Comparison of ENCODE assay signal across 20 cellular contexts in genomic region chr5:68643064-68643463, GRCh38.
A peak's percentile ranks its signal among the peaks of the same experiment; 100 is the strongest.
DNase-seq lines count a peak whose midpoint lies in the region; ATAC-seq, FAIRE-seq and TF ChIP-seq lines count a peak whose summit lies in the region.
"Had no signal": no experiment of that assay in that cellular context is flagged by ENCODE, and none has a peak within 500 bp of the region (broad histone marks: within the 10 kb centered on the region; RNA-seq: fewer than 3 reads in every experiment).

No MANE protein-coding gene starts in this region.

- no peak for TF ChIP-seq POLR2A in right lobe of liver (IDR thresholded peaks at IDR 0.05)

- H3K4me1 Mint-ChIP-seq in astrocyte (ENCODE audit: low read depth, unreplicated experiment) (peaks cover 7% of the 10 kb centered on the region), glutamatergic neuron (ENCODE audit: low read depth, unreplicated experiment) (peaks cover 8% of the 10 kb centered on the region), neural progenitor cell (peaks cover 3% of the 10 kb centered on the region), WTC11 (peaks cover 28% of the 10 kb centered on the region)

- H3F3A ChIP-seq in neural progenitor cell (ENCODE audit: low read depth): no peaks in the 10 kb centered on the region

- no peaks in the 10 kb centered on the region for H3K36me3 ChIP-seq in astrocyte (ENCODE audit: insufficient read depth, low read length)
- H3K36me3 ChIP-seq in right lobe of liver: no peaks in the 10 kb centered on the region
- no peaks in the 10 kb centered on the region for H3K36me3 ChIP-seq in neural progenitor cell
- H3K36me3 ChIP-seq in tibial artery: no peaks in the 10 kb centered on the region
- H3K36me3 ChIP-seq in osteoblast (ENCODE audit: insufficient read depth, low read length): no peaks in the 10 kb centered on the region
- H3K36me3 ChIP-seq: HAP-1 had no signal

- WGBS in right lobe of liver (ENCODE audit: insufficient coverage, low coverage, low lambda C conversion rate, missing lambda C conversion rate): 0% methylated on average over 1 of the region's 1 CpG

- no peak overlapping the region for H3K4me3 ChIP-seq in astrocyte (ENCODE audit: insufficient read depth, low read depth, low read length)
- no peak overlapping the region for H3K4me3 ChIP-seq in right lobe of liver
- H3K4me3 ChIP-seq in neural progenitor cell: no peak overlapping the region
- no peak overlapping the region for H3K4me3 ChIP-seq in tibial artery
- no peak overlapping the region for H3K4me3 ChIP-seq in osteoblast (ENCODE audit: insufficient read depth, low read length)
- H3K4me3 ChIP-seq: GM12878, HAP-1 had no signal

- H3K4me1 ChIP-seq in astrocyte (ENCODE audit: insufficient read depth, low read length): no peaks in the 10 kb centered on the region
- peaks cover 0 to 22% (median 0%) of the 10 kb centered on the region in 4 donors for H3K4me1 ChIP-seq in right lobe of liver
- H3K4me1 ChIP-seq in neural progenitor cell: no peaks in the 10 kb centered on the region
- H3K4me1 ChIP-seq in tibial artery: peaks cover 0 to 8% (median 5%) of the 10 kb centered on the region in 4 donors
- H3K4me1 ChIP-seq in osteoblast (ENCODE audit: insufficient read depth, low read length): no peaks in the 10 kb centered on the region
- H3K4me1 ChIP-seq: Caco-2, HAP-1 had no signal

- H3K9me3 Mint-ChIP-seq in astrocyte (ENCODE audit: unreplicated experiment): no peaks in the 10 kb centered on the region
- no peaks in the 10 kb centered on the region for H3K9me3 Mint-ChIP-seq in glutamatergic neuron (ENCODE audit: unreplicated experiment)
- H3K9me3 Mint-ChIP-seq in neural progenitor cell: no peaks in the 10 kb centered on the region
- H3K9me3 Mint-ChIP-seq in WTC11: no peaks in the 10 kb centered on the region
- H3K9me3 Mint-ChIP-seq: CD8-positive, alpha-beta T cell; HFFc6 had no signal

- CTCF ChIA-PET in WTC11 (lab: Charles Lee): no interaction called here

- H3K27me3 Mint-ChIP-seq in astrocyte (ENCODE audit: low read depth, unreplicated experiment) (no peaks in the 10 kb centered on the region), glutamatergic neuron (ENCODE audit: unreplicated experiment) (no peaks in the 10 kb centered on the region), neural progenitor cell (ENCODE audit: insufficient read depth, low read depth) (no peaks in the 10 kb centered on the region), WTC11 (ENCODE audit: low read depth) (peaks cover 6% of the 10 kb centered on the region)

- H3K4me3 Mint-ChIP-seq in astrocyte (ENCODE audit: unreplicated experiment) (no peak overlapping the region), glutamatergic neuron (ENCODE audit: unreplicated experiment) (no peak overlapping the region), neural progenitor cell (no peak overlapping the region), WTC11 (no peak overlapping the region)
- H3K4me3 Mint-ChIP-seq: CD8-positive, alpha-beta T cell; HFFc6 had no signal

- FAIRE-seq in astrocyte (lab: Jason Lieb, UNC): no peak
- FAIRE-seq: GM12878, H54 had no signal

- H4K20me1 ChIP-seq in astrocyte (ENCODE audit: insufficient read depth, low read length) (no peaks in the 10 kb centered on the region), neural progenitor cell (ENCODE audit: low read depth) (no peaks in the 10 kb centered on the region), osteoblast (ENCODE audit: insufficient read depth, low read length) (no peaks in the 10 kb centered on the region)

- H3K27me3 ChIP-seq in astrocyte (ENCODE audit: insufficient read depth, low read length): no peaks in the 10 kb centered on the region
- H3K27me3 ChIP-seq in right lobe of liver: no peaks in the 10 kb centered on the region
- H3K27me3 ChIP-seq in neural progenitor cell: no peaks in the 10 kb centered on the region
- H3K27me3 ChIP-seq in tibial artery: no peaks in the 10 kb centered on the region
- no peaks in the 10 kb centered on the region for H3K27me3 ChIP-seq in osteoblast (ENCODE audit: insufficient read depth, low read length)

- TF ChIP-seq CTCF in astrocyte (IDR thresholded peaks at IDR 0.05; ENCODE audit: insufficient read depth, low read depth, low read length) (no peak), glutamatergic neuron (IDR thresholded peaks at IDR 0.05; ENCODE audit: partially characterized antibody, unreplicated experiment) (no peak), right lobe of liver (IDR thresholded peaks at IDR 0.05) (no peak), neural progenitor cell (IDR thresholded peaks at IDR 0.05) (no peak), WTC11 (IDR thresholded peaks at IDR 0.05) (no peak), tibial artery (IDR thresholded peaks at IDR 0.05) (no peak), osteoblast (IDR thresholded peaks at IDR 0.05; ENCODE audit: extremely low read depth, low read depth, low read length) (no peak)

- H2AFZ ChIP-seq in astrocyte (ENCODE audit: low read depth, low read length) (no peak overlapping the region), neural progenitor cell (replicated peaks) (peak overlapping the region; percentile 55), osteoblast (ENCODE audit: low read length) (no peak overlapping the region)

- no peak for DNase-seq in astrocyte (ENCODE audit: low read depth)
- no peak for DNase-seq in glutamatergic neuron
- no peak for DNase-seq in right lobe of liver
- DNase-seq in neural progenitor cell (ENCODE audit: low spot score): no peak
- no peak for DNase-seq in D341Med (ENCODE audit: low spot score)
- no peak for DNase-seq in WTC11 (ENCODE audit: low spot score)
- DNase-seq in tibial artery: no peak
- no peak for DNase-seq in osteoblast (ENCODE audit: insufficient read length, low spot score, missing footprints)
- DNase-seq: C1 segment of cervical spinal cord; Caco-2; CD8-positive, alpha-beta T cell; DMS 273 treated with DMSO at 0.1 percent for 48 hours; DMS79; EL; GDM1; GOT3; HFFc6 had no signal

- H3K36me3 Mint-ChIP-seq in astrocyte (ENCODE audit: low read depth, unreplicated experiment) (no peaks in the 10 kb centered on the region), glutamatergic neuron (ENCODE audit: unreplicated experiment) (no peaks in the 10 kb centered on the region), neural progenitor cell (no peaks in the 10 kb centered on the region), WTC11 (no peaks in the 10 kb centered on the region)
- H3K36me3 Mint-ChIP-seq: CD8-positive, alpha-beta T cell had no signal

- no peak overlapping the region for H3K4me2 ChIP-seq in astrocyte (ENCODE audit: low read length)
- H3K4me2 ChIP-seq in neural progenitor cell: no peak overlapping the region
- no peak overlapping the region for H3K4me2 ChIP-seq in osteoblast (ENCODE audit: insufficient read depth, low read length)

- POLR2A ChIA-PET in WTC11 (lab: Charles Lee): no interaction called here

- H3K9ac ChIP-seq in astrocyte (ENCODE audit: low read length) (no peak overlapping the region), neural progenitor cell (no peak overlapping the region)

- no peaks in the 10 kb centered on the region for H3K9me3 ChIP-seq in astrocyte (ENCODE audit: insufficient read depth, low read depth, low read length)
- H3K9me3 ChIP-seq in right lobe of liver: no peaks in the 10 kb centered on the region
- H3K9me3 ChIP-seq in neural progenitor cell (ENCODE audit: low read depth): no peaks in the 10 kb centered on the region
- H3K9me3 ChIP-seq in tibial artery: no peaks in the 10 kb centered on the region
- H3K9me3 ChIP-seq in osteoblast (ENCODE audit: low read depth, low read length): no peaks in the 10 kb centered on the region
- H3K9me3 ChIP-seq: Caco-2, HAP-1 had no signal

- H3K27ac ChIP-seq in astrocyte (ENCODE audit: low read depth, low read length) (no peak overlapping the region), right lobe of liver (peak overlapping the region in 2 of 3 donors; percentile 24 to 29), neural progenitor cell (no peak overlapping the region), tibial artery (no peak overlapping the region), osteoblast (ENCODE audit: low read depth, low read length) (no peak overlapping the region)

- intact Hi-C loops in right lobe of liver (cut with DNase I) (no loop called here), tibial artery (cut with DNase I; ENCODE audit: low total_unique reads) (no loop called here)

- H3K79me2 ChIP-seq in astrocyte (ENCODE audit: insufficient read depth, low read length) (no peaks in the 10 kb centered on the region), neural progenitor cell (ENCODE audit: low read depth) (no peaks in the 10 kb centered on the region), osteoblast (ENCODE audit: insufficient read depth, low read length) (no peaks in the 10 kb centered on the region)

- H3K27ac Mint-ChIP-seq in astrocyte (ENCODE audit: unreplicated experiment): peak overlapping the region; percentile 68
- H3K27ac Mint-ChIP-seq in glutamatergic neuron (ENCODE audit: unreplicated experiment): peak overlapping the region; percentile 4
- no peak overlapping the region for H3K27ac Mint-ChIP-seq in neural progenitor cell
- no peak overlapping the region for H3K27ac Mint-ChIP-seq in WTC11
- H3K27ac Mint-ChIP-seq: CD8-positive, alpha-beta T cell; HFFc6 had no signal

- peak; percentile 55 to 68 (median 64) for ATAC-seq in right lobe of liver
- no peak for ATAC-seq in WTC11
- ATAC-seq: CD8-positive, alpha-beta T cell; GM12878 had no signal

TF ChIP-seq in WTC11, 78 proteins besides CTCF, POLR2A, EP300 and RAD21 (continues in another document):
- TF ChIP-seq FOXP4 (CRISPR knock-in tag; IDR thresholded peaks at IDR 0.05): no peak

Comparison
In these comparisons a context has a peak if more than half of its experiments do, and no peak if none do; other contexts are left out.
1. H3K27ac ChIP-seq: peak in right lobe of liver (2 of 3); none in astrocyte (single experiment), neural progenitor cell (single experiment), tibial artery (0 of 2) and osteoblast (single experiment).
2. H3K27ac Mint-ChIP-seq: peak in astrocyte (single experiment) and glutamatergic neuron (single experiment); none in neural progenitor cell (single experiment) and WTC11 (single experiment).